19 cellular contexts compared by ENCODE assay signal in the genomic region with DNA sequence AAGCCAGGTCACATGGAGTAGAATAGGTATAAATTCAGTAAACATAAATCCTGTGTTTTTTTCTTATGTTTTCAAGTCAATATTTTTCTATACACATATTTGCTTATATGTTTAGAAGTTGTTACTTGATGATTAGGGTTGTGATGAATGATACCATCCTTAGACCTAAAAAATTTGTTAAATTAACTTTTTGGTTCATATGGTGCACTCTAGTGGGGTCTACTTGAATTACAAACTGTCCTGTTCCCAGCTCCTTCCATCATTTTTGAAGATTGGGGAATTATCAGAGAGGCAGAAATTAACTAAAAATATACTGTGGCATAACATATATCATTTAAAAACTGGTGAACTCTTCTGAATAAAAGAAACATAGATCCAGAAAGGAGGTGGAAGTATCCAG. TPM values are rescaled to one million over a fixed set of nuclear protein-coding genes. Genes with fewer than 3 reads are reported as not detected.
"Had no signal": no experiment of that assay in that cellular context is flagged by ENCODE, and none has a peak within 500 bp of the region (broad histone marks: within the 10 kb centered on the region; RNA-seq: fewer than 3 reads in every experiment).

No MANE protein-coding gene starts in this region.

- FAIRE-seq: astrocyte, colon had no signal

- H3K9me3 Mint-ChIP-seq: activated CD4-positive, alpha-beta T cell treated with anti-CD3 and anti-CD28 coated beads, Interleukin-2, amount 10 ng/mL, durations not matched to agents 7 days and 5 days had no signal

- H3K4me3 Mint-ChIP-seq: activated CD4-positive, alpha-beta T cell treated with anti-CD3 and anti-CD28 coated beads, Interleukin-2, amount 10 ng/mL, durations not matched to agents 7 days and 5 days; activated naive CD4-positive, alpha-beta T cell treated with anti-CD3 and anti-CD28 coated beads for 36 hours; activated T-helper 17 cell treated with anti-CD3 and anti-CD28 coated beads, Interleukin-2, amount 50 U/mL, for 72 hours; naive thymus-derived CD4-positive, alpha-beta T cell had no signal

- H3K27me3 ChIP-seq: cardiac muscle cell, suprapubic skin, upper lobe of left lung had no signal

- H3K27me3 Mint-ChIP-seq: activated CD4-positive, alpha-beta T cell treated with anti-CD3 and anti-CD28 coated beads, Interleukin-2, amount 10 ng/mL, durations not matched to agents 7 days and 5 days had no signal

- H3K36me3 ChIP-seq: cardiac muscle cell, suprapubic skin, upper lobe of left lung had no signal

- H3K4me3 ChIP-seq: cardiac muscle cell, psoas muscle, suprapubic skin, upper lobe of left lung had no signal

- DNase-seq: activated CD4-positive, alpha-beta T cell treated with anti-CD3 and anti-CD28 coated beads, Interleukin-2, amount 10 ng/mL, durations not matched to agents 7 days and 5 days; activated CD4-positive, CD25-positive, alpha-beta regulatory T cell; activated naive CD4-positive, alpha-beta T cell treated with anti-CD3 and anti-CD28 coated beads for 36 hours; activated T-cell treated with anti-CD3 and anti-CD28 coated beads for 4 hours; foreskin melanocyte; head of caudate nucleus; naive thymus-derived CD4-positive, alpha-beta T cell; nucleus accumbens; psoas muscle; stimulated activated CD4-positive, alpha-beta T cell treated with anti-CD3 and anti-CD28 coated beads, Interleukin-2, amount 100 ng/mL, for 24 hours; stimulated activated naive CD8-positive, alpha-beta T cell treated with anti-CD3 and anti-CD28 coated beads, Interleukin-15, Interleukin-2, amounts not matched to agents 100 U/mL and 50 U/mL, for 24 hours; upper lobe of left lung had no signal

- H3K4me1 Mint-ChIP-seq: activated CD4-positive, alpha-beta T cell treated with anti-CD3 and anti-CD28 coated beads, Interleukin-2, amount 10 ng/mL, durations not matched to agents 7 days and 5 days; activated T-helper 17 cell treated with anti-CD3 and anti-CD28 coated beads, Interleukin-2, amount 50 U/mL, for 72 hours; naive thymus-derived CD4-positive, alpha-beta T cell had no signal

- H3K9me3 ChIP-seq: psoas muscle, suprapubic skin, upper lobe of left lung had no signal

- ATAC-seq: activated T-helper 17 cell treated with anti-CD3 and anti-CD28 coated beads, Interleukin-2, amount 50 U/mL, for 72 hours; naive thymus-derived CD4-positive, alpha-beta T cell; psoas muscle; sciatic nerve; stimulated activated naive CD8-positive, alpha-beta T cell treated with anti-CD3 and anti-CD28 coated beads, Interleukin-15, Interleukin-2, amounts not matched to agents 100 U/mL and 50 U/mL, for 24 hours had no signal

- H3K4me1 ChIP-seq: psoas muscle, suprapubic skin, upper lobe of left lung had no signal

- H3K27ac ChIP-seq: cardiac muscle cell, psoas muscle, suprapubic skin, upper lobe of left lung had no signal

- H3K27ac Mint-ChIP-seq: activated CD4-positive, alpha-beta T cell treated with anti-CD3 and anti-CD28 coated beads, Interleukin-2, amount 10 ng/mL, durations not matched to agents 7 days and 5 days; activated naive CD4-positive, alpha-beta T cell treated with anti-CD3 and anti-CD28 coated beads for 36 hours; activated T-helper 17 cell treated with anti-CD3 and anti-CD28 coated beads, Interleukin-2, amount 50 U/mL, for 72 hours; naive thymus-derived CD4-positive, alpha-beta T cell had no signal

- H3K36me3 Mint-ChIP-seq: naive thymus-derived CD4-positive, alpha-beta T cell had no signal

RNA-seq across cellular contexts. Expression of gene RIPPLY2, which starts 48.3 kb away (rescaled TPM):
- total RNA-seq: activated CD4-positive, alpha-beta T cell treated with anti-CD3 and anti-CD28 coated beads, Interleukin-2, amount 10 ng/mL, durations not matched to agents 7 days and 5 days; activated CD8-positive, alpha-beta memory T cell treated with anti-CD3 and anti-CD28 coated beads for 36 hours; activated naive CD4-positive, alpha-beta T cell treated with anti-CD3 and anti-CD28 coated beads for 36 hours; activated T-helper 17 cell treated with anti-CD3 and anti-CD28 coated beads, Interleukin-2, amount 50 U/mL, for 72 hours; astrocyte; naive thymus-derived CD4-positive, alpha-beta T cell; psoas muscle; suprapubic skin; upper lobe of left lung had no signal
- polyA plus RNA-seq: naive thymus-derived CD4-positive, alpha-beta T cell had no signal
